In genomic region chr22:31719850-31720471, GRCh38 we compare ENCODE assay signal across 2 cellular contexts.
TF ChIP-seq lines count a peak whose summit lies in the region.

No MANE protein-coding gene starts in this region.

TF ChIP-seq in A549, 52 proteins besides CTCF, POLR2A, EP300 and RAD21:
- TF ChIP-seq MYC (IDR thresholded peaks at IDR 0.05; ENCODE audit: borderline replicate concordance, low read length) (no peak), SREBF2 (IDR thresholded peaks at IDR 0.05) (no peak), MAFK (IDR thresholded peaks at IDR 0.05; ENCODE audit: partially characterized antibody) (peak; percentile 46), PHF8 (IDR thresholded peaks at IDR 0.05; ENCODE audit: borderline replicate concordance, low read depth) (no peak)

TF ChIP-seq in IMR-90, 13 proteins besides CTCF, POLR2A, EP300 and RAD21:
- TF ChIP-seq ELK1 (IDR thresholded peaks at IDR 0.05; ENCODE audit: borderline replicate concordance, low read depth, low read length) (no peak), MAFK (IDR thresholded peaks at IDR 0.05; ENCODE audit: low read depth, low read length) (peak; percentile 59; the same call in 1 of the 2 replicates), NFE2L2 (IDR thresholded peaks at IDR 0.05; ENCODE audit: low read depth, low read length) (no peak), CHD1 (IDR thresholded peaks at IDR 0.05; ENCODE audit: low read depth, low read length) (no peak)
TF ChIP-seq in IMR-90: peak in this region for 1.
